ENCODE assay signal across 29 cellular contexts in the genomic region with DNA sequence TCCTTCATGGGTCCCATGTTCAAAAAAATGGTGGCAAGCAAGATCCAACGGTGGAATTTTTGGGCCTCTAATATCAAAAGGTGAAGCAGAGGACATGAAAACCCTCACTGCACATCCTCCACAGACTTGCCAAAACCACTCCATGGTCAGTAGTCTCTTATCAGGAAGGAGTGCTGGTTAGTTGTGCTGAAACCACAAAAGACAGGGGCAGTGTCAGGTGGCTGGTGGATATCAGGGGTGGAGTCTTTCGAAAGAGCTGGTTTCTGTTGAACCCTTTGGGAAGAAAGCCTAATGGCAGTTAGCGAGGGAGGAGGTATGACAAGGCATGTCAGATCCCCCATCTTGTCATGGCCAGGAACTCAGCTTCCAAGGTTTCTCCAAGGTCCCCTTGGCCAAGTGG.
"Had no signal": no experiment of that assay in that cellular context is flagged by ENCODE, and none has a peak within 500 bp of the region (broad histone marks: within the 10 kb centered on the region; RNA-seq: fewer than 3 reads in every experiment).

No MANE protein-coding gene starts in this region.

- H3K27ac Mint-ChIP-seq: natural killer cell treated with Interleukin-12 subunit alpha and Interleukin-12 subunit beta and Interleukin-15 and Interleukin-18, amount 100 ng/mL, for 72 hours; nephron progenitor cell; progenitor cell of endocrine pancreas; stimulated activated effector memory CD8-positive, alpha-beta T cell treated with anti-CD3 and anti-CD28 coated beads, Interleukin-12 subunit alpha, Interleukin-12 subunit beta, amount 100 ng/mL, for 72 hours; stimulated activated naive B cell treated with anti-CD40 and anti-IgM and Interleukin-4, amounts not matched to agents 10 μg/mL and 1 μg/mL and 100 μg/mL, for 72 hours; stimulated activated naive CD8-positive, alpha-beta T cell treated with anti-CD3 and anti-CD28 coated beads, Interleukin-15, Interleukin-2, amounts not matched to agents 100 ng/mL and 50 ng/mL, for 24 hours had no signal

- H3K27ac ChIP-seq: ovary, parathyroid adenoma, psoas muscle, right lobe of liver, sigmoid colon, stomach, thoracic aorta, thyroid gland, tibial nerve, upper lobe of left lung, vagina had no signal

- FAIRE-seq: small intestine, urothelium cell line had no signal

- H3K9ac ChIP-seq: parathyroid adenoma had no signal

- H3K4me1 ChIP-seq: parathyroid adenoma, psoas muscle, right lobe of liver, sigmoid colon, stomach, thyroid gland, tibial nerve, vagina had no signal

- ATAC-seq: natural killer cell treated with Interleukin-12 subunit alpha and Interleukin-12 subunit beta and Interleukin-15 and Interleukin-18, amount 100 ng/mL, for 72 hours; psoas muscle; right cardiac atrium; right lobe of liver; stimulated activated effector memory CD8-positive, alpha-beta T cell treated with anti-CD3 and anti-CD28 coated beads, Interleukin-12 subunit alpha, Interleukin-12 subunit beta, amount 100 ng/mL, for 72 hours; stimulated activated naive B cell treated with anti-CD40 and anti-IgM and Interleukin-4, amounts not matched to agents 10 μg/mL and 1 μg/mL and 100 μg/mL, for 72 hours had no signal

- H3K36me3 Mint-ChIP-seq: natural killer cell treated with Interleukin-12 subunit alpha and Interleukin-12 subunit beta and Interleukin-15 and Interleukin-18, amount 100 ng/mL, for 72 hours; stimulated activated effector memory CD8-positive, alpha-beta T cell treated with anti-CD3 and anti-CD28 coated beads, Interleukin-12 subunit alpha, Interleukin-12 subunit beta, amount 100 ng/mL, for 72 hours; stimulated activated naive B cell treated with anti-CD40 and anti-IgM and Interleukin-4, amounts not matched to agents 10 μg/mL and 1 μg/mL and 100 μg/mL, for 72 hours had no signal

- H3K9me3 ChIP-seq: psoas muscle, right lobe of liver, thoracic aorta, thyroid gland, vagina had no signal

- DNase-seq: nephron progenitor cell; occipital lobe; ovary; posterior cingulate gyrus; psoas muscle; right cardiac atrium; right lobe of liver; sigmoid colon; small intestine; stimulated activated CD4-positive, alpha-beta T cell treated with anti-CD3 and anti-CD28 coated beads, Interleukin-15, amount 100 ng/mL, for 24 hours; stimulated activated CD4-positive, alpha-beta T cell treated with anti-CD3 and anti-CD28 coated beads, Interleukin-2, amount 100 ng/mL, for 24 hours; stimulated activated CD4-positive, alpha-beta T cell treated with anti-CD3 and anti-CD28 coated beads, Interleukin-2, amount 100 ng/mL, for 48 hours; stimulated activated CD4-positive, alpha-beta T cell treated with anti-CD3 and anti-CD28 coated beads, Interleukin-4, amount 100 ng/mL, for 24 hours; stimulated activated naive B cell treated with anti-CD40 and anti-IgM and Interleukin-4, amounts not matched to agents 10 μg/mL and 1 μg/mL and 100 μg/mL, for 72 hours; stimulated activated naive CD4-positive, alpha-beta T cell treated with Interleukin-2 at 50 U/mL for 16 hours; stomach; thyroid gland; trophoblast cell; upper lobe of left lung had no signal

- H3K4me1 Mint-ChIP-seq: stimulated activated effector memory CD8-positive, alpha-beta T cell treated with anti-CD3 and anti-CD28 coated beads, Interleukin-12 subunit alpha, Interleukin-12 subunit beta, amount 100 ng/mL, for 72 hours; stimulated activated naive B cell treated with anti-CD40 and anti-IgM and Interleukin-4, amounts not matched to agents 10 μg/mL and 1 μg/mL and 100 μg/mL, for 72 hours had no signal

- H3K36me3 ChIP-seq: ovary, right lobe of liver, sigmoid colon, stomach, thoracic aorta, thyroid gland, tibial nerve, upper lobe of left lung, vagina had no signal

- H2AFZ ChIP-seq: parathyroid adenoma had no signal

- H3K27me3 Mint-ChIP-seq: natural killer cell treated with Interleukin-12 subunit alpha and Interleukin-12 subunit beta and Interleukin-15 and Interleukin-18, amount 100 ng/mL, for 72 hours; progenitor cell of endocrine pancreas; stimulated activated naive B cell treated with anti-CD40 and anti-IgM and Interleukin-4, amounts not matched to agents 10 μg/mL and 1 μg/mL and 100 μg/mL, for 72 hours had no signal

- H3K4me3 Mint-ChIP-seq: natural killer cell treated with Interleukin-12 subunit alpha and Interleukin-12 subunit beta and Interleukin-15 and Interleukin-18, amount 100 ng/mL, for 72 hours; nephron progenitor cell; neural crest cell; stimulated activated effector memory CD8-positive, alpha-beta T cell treated with anti-CD3 and anti-CD28 coated beads, Interleukin-12 subunit alpha, Interleukin-12 subunit beta, amount 100 ng/mL, for 72 hours; stimulated activated naive B cell treated with anti-CD40 and anti-IgM and Interleukin-4, amounts not matched to agents 10 μg/mL and 1 μg/mL and 100 μg/mL, for 72 hours; stimulated activated naive CD8-positive, alpha-beta T cell treated with anti-CD3 and anti-CD28 coated beads, Interleukin-15, Interleukin-2, amounts not matched to agents 100 ng/mL and 50 ng/mL, for 24 hours had no signal

- H3K27me3 ChIP-seq: ovary, right lobe of liver, sigmoid colon, stomach, thyroid gland, tibial nerve, upper lobe of left lung, vagina had no signal

- H3K4me3 ChIP-seq: ovary, psoas muscle, right lobe of liver, sigmoid colon, stomach, thoracic aorta, thyroid gland, tibial nerve, upper lobe of left lung, vagina had no signal

- H3K79me2 ChIP-seq: parathyroid adenoma had no signal
